8 cellular contexts compared by ENCODE assay signal in the genomic region with DNA sequence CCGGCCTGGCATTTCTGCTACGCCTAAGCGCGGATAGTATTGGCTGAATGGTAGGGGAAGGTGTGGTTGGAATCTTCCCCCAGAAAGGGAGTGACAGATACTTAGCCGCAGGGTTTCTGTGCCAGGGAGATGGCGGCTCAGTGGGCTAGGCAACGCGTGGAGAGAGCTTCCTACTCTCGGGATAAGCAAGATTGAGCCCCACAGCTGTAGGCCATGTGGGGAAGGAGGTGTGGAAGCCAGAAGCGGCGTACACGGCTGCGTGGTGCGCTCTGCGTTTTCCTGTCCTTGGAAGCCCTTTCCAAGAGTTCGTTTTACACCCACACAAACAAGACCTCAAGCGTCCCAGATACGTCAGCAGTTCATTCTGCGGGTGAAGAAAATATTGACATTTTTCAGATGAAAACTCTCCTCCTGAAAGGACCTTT. TPM values are rescaled to one million over a fixed set of nuclear protein-coding genes. Genes with fewer than 3 reads are reported as not detected.
DNase-seq lines count a peak whose midpoint lies in the region; ATAC-seq, FAIRE-seq and TF ChIP-seq lines count a peak whose summit lies in the region.

No MANE protein-coding gene starts in this region.

- H3K9me1 ChIP-seq in K562 (ENCODE audit: control insufficient read depth, insufficient read depth, low read length): no peaks in the 10 kb centered on the region

- in situ Hi-C loops in K562 (cut with MboI): no loop called here

- H3K4me1 ChIP-seq in HUES48 (ENCODE audit: control insufficient read depth, insufficient read depth, low read length) (no peaks in the 10 kb centered on the region), K562 (replicated peaks in 1 of 2; ENCODE audit: control insufficient read depth in 2 of 2, insufficient read depth in 2 of 2, low read length in 2 of 2) (peaks cover 8 to 18% of the 10 kb centered on the region in 2 experiments; a peak in 4 of 5 replicates), skeletal muscle satellite cell (ENCODE audit: control insufficient read depth, insufficient read depth, low read length) (peaks cover 9% of the 10 kb centered on the region)

- no peak for TF ChIP-seq EP300 in K562 (IDR thresholded peaks at IDR 0.05; ENCODE audit: low read length)

- no peaks in the 10 kb centered on the region for H3K9me3 ChIP-seq in HUES48 (ENCODE audit: control insufficient read depth, insufficient read depth, low read length)
- H3K9me3 ChIP-seq in K562 (replicated peaks; ENCODE audit: control insufficient read depth, insufficient read depth, low read depth, low read length): no peaks in the 10 kb centered on the region
- no peaks in the 10 kb centered on the region for H3K9me3 ChIP-seq in iPS-18c (ENCODE audit: control insufficient read depth, insufficient read depth, low read length)
- H3K9me3 ChIP-seq in skeletal muscle satellite cell (replicated peaks; ENCODE audit: low read length): no peaks in the 10 kb centered on the region

- H3K4me3 ChIP-seq in HUES48 (ENCODE audit: low read depth, low read length) (peak overlapping the region; percentile 83), K562 (peak overlapping the region; percentile 55), iPS-18c (ENCODE audit: insufficient read depth, low read depth, low read length) (peak overlapping the region; percentile 43), skeletal muscle satellite cell (ENCODE audit: low read length) (peak overlapping the region; percentile 89)

- no TSS peak for BruUV-seq in K562 (replicated peaks; lab: Mats Ljungman, UMichigan)

- H3K27ac ChIP-seq in HUES48 (ENCODE audit: low read depth, low read length) (no peak overlapping the region), K562 (ENCODE audit: extremely low read depth, low read depth, low read length) (peak overlapping the region; percentile 54; the same call in 2 of the 3 replicates)

- H3K36me3 ChIP-seq in HUES48 (ENCODE audit: control insufficient read depth, insufficient read depth, low read length) (no peaks in the 10 kb centered on the region), K562 (ENCODE audit: control insufficient read depth, insufficient read depth, low read length) (no peaks in the 10 kb centered on the region), skeletal muscle satellite cell (ENCODE audit: insufficient read depth, low read length) (no peaks in the 10 kb centered on the region)

- no peak for FAIRE-seq in K562 (lab: Jason Lieb, UNC)

- peak overlapping the region; percentile 93 for H2AFZ ChIP-seq in K562 (ENCODE audit: low read depth, low read length)

- no peak for TF ChIP-seq RAD21 in K562 (CRISPR knock-in tag; conservative IDR thresholded peaks at IDR 0.05 in 1 of 2, IDR thresholded peaks at IDR 0.05 in 1 of 2)

- CTCF ChIA-PET in K562 (lab: Yijun Ruan, JAX; ENCODE audit: low intra/inter-chr PET ratio): no interaction called here

- intact Hi-C loops in K562 (cut with micrococcal nuclease): loop anchor here (5.0 kb wide), 1 partner anchor 38 kb away; no protein-coding TSS in a partner anchor

- POLR2A ChIA-PET in K562 (lab: Yijun Ruan, JAX): interaction anchor here (0.7 to 2.3 kb wide), 5 partner anchors 9 to 15 kb away, joined by 3 to 12 read pairs (median 3); no protein-coding TSS in a partner anchor

- no peak for TF ChIP-seq CTCF in K562 (IDR thresholded peaks at IDR 0.05 in 2 of 3, conservative IDR thresholded peaks at IDR 0.05 in 1 of 3; ENCODE audit: insufficient read depth in 2 of 3, low read depth in 1 of 3, low read length in 3 of 3)

- H3K9ac ChIP-seq in HUES48 (ENCODE audit: low read depth, low read length) (no peak overlapping the region), K562 (ENCODE audit: insufficient read depth in 1 of 2, low read depth in 2 of 2, low read length in 2 of 2) (peak overlapping the region; percentile 74 to 97), skeletal muscle satellite cell (ENCODE audit: low read depth, low read length) (peak overlapping the region; percentile 72)

- H3K27me3 ChIP-seq in HUES48 (ENCODE audit: control insufficient read depth, insufficient read depth, low read length): peaks cover 67% of the 10 kb centered on the region
- H3K27me3 ChIP-seq in K562 (ENCODE audit: control insufficient read depth in 2 of 2, insufficient read depth in 2 of 2, low read length in 2 of 2): peaks cover 0 to 5% of the 10 kb centered on the region in 2 experiments; a peak in 1 of 5 replicates
- H3K27me3 ChIP-seq in skeletal muscle satellite cell (ENCODE audit: control insufficient read depth, insufficient read depth, low read length): peaks cover 43% of the 10 kb centered on the region

- peak overlapping the region; percentile 90 for H3K4me2 ChIP-seq in K562 (ENCODE audit: insufficient read depth, low read length)
- H3K4me2 ChIP-seq in skeletal muscle satellite cell (ENCODE audit: low read length): peak overlapping the region; percentile 96

- TF ChIP-seq POLR2A in K562 (conservative IDR thresholded peaks at IDR 0.05): no peak

- H4K20me1 ChIP-seq in K562 (replicated peaks; ENCODE audit: control insufficient read depth, insufficient read depth, low read length): no peaks in the 10 kb centered on the region

- H3K79me2 ChIP-seq in K562 (ENCODE audit: control insufficient read depth, insufficient read depth, low read length): no peaks in the 10 kb centered on the region

- DNase-seq in COLO829 (ENCODE audit: low spot score) (peak; percentile 42), T-helper 1 cell (peak in 4 of 5 donors; percentile 7 to 19 (median 12)), K562 (ENCODE audit: extremely low read depth in 1 of 4, low spot score in 3 of 4) (peak in 1 of 4 experiments; percentile 39), OCI-M1 (lab: John Stamatoyannopoulos, UW) (no peak)

- WGBS in K562 (ENCODE audit: insufficient coverage, low coverage, missing lambda C conversion rate): 16% methylated on average over 19 of the region's 19 CpGs

- ATAC-seq in GM21381 (IDR thresholded peaks at IDR 0.05; ENCODE audit: unreplicated experiment): peak; percentile 32
- ATAC-seq in K562: peak; percentile 56

TF ChIP-seq in K562, 482 proteins besides CTCF, POLR2A, EP300 and RAD21 (continues in another document):
- TF ChIP-seq FOXK2 (conservative IDR thresholded peaks at IDR 0.05 in 1 of 2, IDR thresholded peaks at IDR 0.05 in 1 of 2; ENCODE audit: low read depth in 2 of 2): no peak
- no peak for TF ChIP-seq EHMT2 (IDR thresholded peaks at IDR 0.05)
- no peak for TF ChIP-seq GATAD2A (IDR thresholded peaks at IDR 0.05)

RNA-seq across cellular contexts. Expression of gene GPAT3, which starts 0.4 kb away (rescaled TPM):
- total RNA-seq in K562 (2011; cell fraction: chromatin; rRNA removed; ENCODE audit: low replicate concordance): 17.1 and 23.6 TPM in 2 replicates
- total RNA-seq in K562 (2011; cell fraction: nucleolus; rRNA removed): 15.7 and 18.8 TPM in 2 replicates
- total RNA-seq in K562 (2011; cell fraction: nucleoplasm; rRNA removed): 17.5 and 23.5 TPM in 2 replicates
- total RNA-seq in K562 (2014; rRNA removed) (7.9 and 14.0 TPM in 2 replicates), K562 (2014; rRNA removed; fragmentation: Illumina TruSeq; extraction: Trizol) (15.1 and 18.8 TPM in 2 replicates), K562 (2015; rRNA removed; fragmentation: Illumina TruSeq; extraction: Trizol) (16.1 and 17.0 TPM in 2 replicates), K562 (2021) (14.9 and 15.0 TPM in 2 replicates)
- polyA plus RNA-seq in K562 (2011; rRNA removed) (12.8 and 14.0 TPM in 2 replicates), K562 (2014; fragmentation: Illumina TruSeq; extraction: Trizol) (12.0 and 12.3 TPM in 2 replicates), K562 (2014; fragmentation: Nextera tagmentation; extraction: Ambion mirVana) (1 to 10 TPM; 4.1 to 7.2 TPM), K562 (2014; rRNA removed) (9.4 and 13.1 TPM in 2 replicates)
- 9.0 and 11.3 TPM in 2 replicates for polyA plus RNA-seq in K562 (2011; cell fraction: cytosol; rRNA removed)
- 6.7 and 10.4 TPM in 2 replicates for polyA plus RNA-seq in K562 (2011; cell fraction: nucleus; rRNA removed)
- polyA plus RNA-seq in K562 (2012): 14.1 and 29.3 TPM in 2 replicates
- 11.0 and 12.6 TPM in 2 replicates for polyA minus RNA-seq in K562 (2011; rRNA and poly(A)+ RNA removed)
- 5.2 and 5.6 TPM in 2 replicates for polyA minus RNA-seq in K562 (2011; cell fraction: cytosol; rRNA and poly(A)+ RNA removed)
- 3.5 and 5.6 TPM in 2 replicates for polyA minus RNA-seq in K562 (2011; cell fraction: nucleus; rRNA and poly(A)+ RNA removed)
- 22.6 and 29.5 TPM in 2 replicates for total RNA-seq in skeletal muscle satellite cell (2012; rRNA removed)

RNA-seq across cellular contexts. Expression of gene ABRAXAS1, which starts 50.6 kb away (rescaled TPM):
- total RNA-seq in K562 (2011; cell fraction: chromatin; rRNA removed; ENCODE audit: low replicate concordance): 14.8 and 37.7 TPM in 2 replicates
- 19.7 and 26.7 TPM in 2 replicates for total RNA-seq in K562 (2011; cell fraction: nucleolus; rRNA removed)
- 29.8 and 51.8 TPM in 2 replicates for total RNA-seq in K562 (2011; cell fraction: nucleoplasm; rRNA removed)
- total RNA-seq in K562 (2014; rRNA removed): 18.4 and 27.0 TPM in 2 replicates
- total RNA-seq in K562 (2014; rRNA removed; fragmentation: Illumina TruSeq; extraction: Trizol): 22.4 and 26.0 TPM in 2 replicates
- total RNA-seq in K562 (2015; rRNA removed; fragmentation: Illumina TruSeq; extraction: Trizol): 17.9 and 22.1 TPM in 2 replicates
- 27.6 and 30.9 TPM in 2 replicates for total RNA-seq in K562 (2021)
- 43.2 and 48.3 TPM in 2 replicates for polyA plus RNA-seq in K562 (2011; rRNA removed)
- 7.0 and 20.7 TPM in 2 replicates for polyA plus RNA-seq in K562 (2011; cell fraction: cytosol; rRNA removed)
- 13.5 and 17.7 TPM in 2 replicates for polyA plus RNA-seq in K562 (2011; cell fraction: nucleus; rRNA removed)
- polyA plus RNA-seq in K562 (2012): 23.7 and 59.5 TPM in 2 replicates
- 37.6 and 37.7 TPM in 2 replicates for polyA plus RNA-seq in K562 (2014; fragmentation: Illumina TruSeq; extraction: Trizol)
- 10 to 100 TPM; 10.8 to 13.7 TPM for polyA plus RNA-seq in K562 (2014; fragmentation: Nextera tagmentation; extraction: Ambion mirVana)
- polyA plus RNA-seq in K562 (2014; rRNA removed): 20.6 and 32.9 TPM in 2 replicates
- 45.2 and 54.5 TPM in 2 replicates for polyA minus RNA-seq in K562 (2011; rRNA and poly(A)+ RNA removed)
- 20.3 and 21.8 TPM in 2 replicates for polyA minus RNA-seq in K562 (2011; cell fraction: cytosol; rRNA and poly(A)+ RNA removed)
- 20.1 and 30.0 TPM in 2 replicates for polyA minus RNA-seq in K562 (2011; cell fraction: nucleus; rRNA and poly(A)+ RNA removed)
- total RNA-seq in skeletal muscle satellite cell (2012; rRNA removed): 7.9 and 8.9 TPM in 2 replicates
